In genomic region chr3:110743984-110744383, GRCh38 we compare ENCODE assay signal across 30 cellular contexts.
"Had no signal": no experiment of that assay in that cellular context is flagged by ENCODE, and none has a peak within 500 bp of the region (broad histone marks: within the 10 kb centered on the region; RNA-seq: fewer than 3 reads in every experiment).

No MANE protein-coding gene starts in this region.

- H3K36me3 Mint-ChIP-seq: immature natural killer cell; memory B cell; naive B cell; natural killer cell treated with Interleukin-12 subunit alpha and Interleukin-12 subunit beta and Interleukin-15 and Interleukin-18, amount 100 ng/mL, for 72 hours; stimulated activated effector memory CD8-positive, alpha-beta T cell treated with anti-CD3 and anti-CD28 coated beads, Interleukin-12 subunit alpha, Interleukin-12 subunit beta, amount 100 ng/mL, for 72 hours; type B pancreatic cell had no signal

- FAIRE-seq: endometrium, keratinocyte had no signal

- H3K27me3 Mint-ChIP-seq: effector memory CD8-positive, alpha-beta T cell; memory B cell; natural killer cell treated with Interleukin-12 subunit alpha and Interleukin-12 subunit beta and Interleukin-15 and Interleukin-18, amount 100 ng/mL, for 72 hours; progenitor cell of endocrine pancreas; type B pancreatic cell had no signal

- H3K9me3 ChIP-seq: esophagus squamous epithelium, neutrophil, right lobe of liver, testis had no signal

- H3K27ac Mint-ChIP-seq: effector memory CD8-positive, alpha-beta T cell; immature natural killer cell; memory B cell; naive B cell; natural killer cell treated with Interleukin-12 subunit alpha and Interleukin-12 subunit beta and Interleukin-15 and Interleukin-18, amount 100 ng/mL, for 72 hours; stimulated activated effector memory CD8-positive, alpha-beta T cell treated with anti-CD3 and anti-CD28 coated beads, Interleukin-12 subunit alpha, Interleukin-12 subunit beta, amount 100 ng/mL, for 72 hours; type B pancreatic cell had no signal

- H3K79me2 ChIP-seq: parathyroid adenoma had no signal

- H3K4me3 ChIP-seq: coronary artery, esophagus squamous epithelium, heart right ventricle, lung, right lobe of liver, smooth muscle cell, testis, tibial artery had no signal

- H3K27ac ChIP-seq: coronary artery, esophagus squamous epithelium, heart right ventricle, neutrophil, parathyroid adenoma, right lobe of liver, testis, tibial artery had no signal

- H3K4me1 Mint-ChIP-seq: immature natural killer cell; memory B cell; naive B cell; neural crest cell; stimulated activated effector memory CD8-positive, alpha-beta T cell treated with anti-CD3 and anti-CD28 coated beads, Interleukin-12 subunit alpha, Interleukin-12 subunit beta, amount 100 ng/mL, for 72 hours had no signal

- DNase-seq: effector memory CD8-positive, alpha-beta T cell; erythroblast; esophagus squamous epithelium; foreskin melanocyte; glutamatergic neuron; heart right ventricle; hypothalamus; immature natural killer cell; naive B cell; right lobe of liver; stimulated activated CD4-positive, alpha-beta T cell treated with anti-CD3 and anti-CD28 coated beads, Interleukin-12 subunit alpha, Interleukin-12 subunit beta, amount 100 ng/mL, for 4 hours; stimulated activated CD4-positive, alpha-beta T cell treated with anti-CD3 and anti-CD28 coated beads, Interleukin-1b, Interleukin-23, amount 100 ng/mL, for 48 hours; stimulated activated CD4-positive, alpha-beta T cell treated with anti-CD3 and anti-CD28 coated beads, Interleukin-4, amount 100 ng/mL, for 1 hour; stimulated activated naive CD4-positive, alpha-beta T cell treated with Interleukin-2 at 50 U/mL for 16 hours; substantia nigra; testis; tibial artery had no signal

- H3K27me3 ChIP-seq: esophagus squamous epithelium, heart right ventricle, neutrophil, right lobe of liver, testis, tibial artery had no signal

- ATAC-seq: effector memory CD8-positive, alpha-beta T cell; heart right ventricle; natural killer cell treated with Interleukin-12 subunit alpha and Interleukin-12 subunit beta and Interleukin-15 and Interleukin-18, amount 100 ng/mL, for 72 hours; stimulated activated effector memory CD8-positive, alpha-beta T cell treated with anti-CD3 and anti-CD28 coated beads, Interleukin-12 subunit alpha, Interleukin-12 subunit beta, amount 100 ng/mL, for 72 hours had no signal

- H3K4me1 ChIP-seq: esophagus squamous epithelium, heart right ventricle, parathyroid adenoma, testis, tibial artery had no signal

- H3K9me3 Mint-ChIP-seq: effector memory CD8-positive, alpha-beta T cell; stimulated activated effector memory CD8-positive, alpha-beta T cell treated with anti-CD3 and anti-CD28 coated beads, Interleukin-12 subunit alpha, Interleukin-12 subunit beta, amount 100 ng/mL, for 72 hours had no signal

- H3K4me3 Mint-ChIP-seq: effector memory CD8-positive, alpha-beta T cell; immature natural killer cell; memory B cell; naive B cell; natural killer cell treated with Interleukin-12 subunit alpha and Interleukin-12 subunit beta and Interleukin-15 and Interleukin-18, amount 100 ng/mL, for 72 hours; neural crest cell; stimulated activated effector memory CD8-positive, alpha-beta T cell treated with anti-CD3 and anti-CD28 coated beads, Interleukin-12 subunit alpha, Interleukin-12 subunit beta, amount 100 ng/mL, for 72 hours had no signal

- H3K4me2 ChIP-seq: smooth muscle cell had no signal

- H2AFZ ChIP-seq: parathyroid adenoma had no signal

- H3K36me3 ChIP-seq: esophagus squamous epithelium, heart right ventricle, neutrophil, right lobe of liver, tibial artery had no signal
